Comparison of ENCODE assay signal across 24 cellular contexts in the genomic region with DNA sequence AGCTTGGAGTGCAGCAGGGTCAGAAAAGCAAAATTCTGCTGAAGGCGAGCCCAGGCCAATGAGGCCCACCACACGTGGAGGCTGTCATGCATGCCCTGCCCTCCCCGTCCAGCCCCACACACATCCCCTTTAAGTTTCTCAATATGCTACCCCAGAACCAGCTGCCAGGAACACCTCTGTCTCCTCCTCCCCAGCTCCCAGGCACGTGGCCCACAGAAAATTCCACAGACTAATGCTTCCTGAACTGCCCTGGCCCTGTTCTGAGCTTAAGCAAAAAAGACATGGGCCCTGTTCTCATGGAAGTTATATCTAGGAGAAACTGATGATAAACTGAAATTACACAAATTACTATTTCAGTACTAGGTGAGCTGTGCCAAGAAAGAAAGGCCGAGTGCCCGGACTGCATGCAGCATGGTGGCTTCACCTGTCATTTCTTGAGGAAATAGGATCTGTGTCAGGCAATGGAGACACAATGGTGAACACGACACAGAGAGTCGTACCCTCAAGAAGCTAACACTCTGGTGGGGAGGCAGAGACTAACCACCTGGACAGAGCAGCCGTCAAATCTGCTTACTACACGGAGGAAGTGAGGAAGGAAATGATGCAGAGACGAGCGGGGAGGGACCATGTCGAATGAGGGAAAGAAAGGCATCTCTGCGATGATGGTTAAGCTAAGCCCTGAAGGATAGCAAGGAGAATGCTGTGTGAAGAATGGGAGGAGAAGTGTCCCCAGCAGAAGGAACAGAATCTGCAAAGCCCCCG. TPM values are rescaled to one million over a fixed set of nuclear protein-coding genes. Genes with fewer than 3 reads are reported as not detected.
DNase-seq lines count a peak whose midpoint lies in the region; ATAC-seq and TF ChIP-seq lines count a peak whose summit lies in the region.
"Had no signal": no experiment of that assay in that cellular context is flagged by ENCODE, and none has a peak within 500 bp of the region (broad histone marks: within the 10 kb centered on the region; RNA-seq: fewer than 3 reads in every experiment).

No MANE protein-coding gene starts in this region.

- peak overlapping the region in 2 of 3 experiments; percentile 23 to 43 for H3K27ac Mint-ChIP-seq in nephron
- H3K27ac Mint-ChIP-seq: activated naive CD4-positive, alpha-beta T cell treated with anti-CD3 and anti-CD28 coated beads, Interleukin-2, amount 10 ng/mL, durations not matched to agents 7 days and 5 days had no signal

- H3K27me3 Mint-ChIP-seq in nephron (ENCODE audit: low read depth), result peaks cover 11% of the 10 kb centered on the region

- TF ChIP-seq POLR2A in breast epithelium (IDR thresholded peaks at IDR 0.05), result no peak
- TF ChIP-seq POLR2A in esophagus muscularis mucosa (IDR thresholded peaks at IDR 0.05; ENCODE audit: low read depth), result no peak
- TF ChIP-seq POLR2A in upper lobe of left lung (IDR thresholded peaks at IDR 0.05), result no peak
- no peak for TF ChIP-seq POLR2A in spleen (IDR thresholded peaks at IDR 0.05)

- H3K4me1 Mint-ChIP-seq in nephron, result peaks cover 18% of the 10 kb centered on the region

- peaks cover 13% of the 10 kb centered on the region for H3K36me3 Mint-ChIP-seq in nephron (ENCODE audit: low read depth)
- H3K36me3 Mint-ChIP-seq: activated naive CD4-positive, alpha-beta T cell treated with anti-CD3 and anti-CD28 coated beads, Interleukin-2, amount 10 ng/mL, durations not matched to agents 7 days and 5 days; CD14-positive monocyte; natural killer cell treated with Interleukin-12 subunit alpha and Interleukin-12 subunit beta and Interleukin-15 and Interleukin-18, amount 100 ng/mL, for 72 hours had no signal

- H3K36me3 ChIP-seq in breast epithelium (no peaks in the 10 kb centered on the region), mammary epithelial cell (ENCODE audit: insufficient read depth, low read length) (no peaks in the 10 kb centered on the region), esophagus muscularis mucosa (peaks cover 0 to 43% (median 8%) of the 10 kb centered on the region in 4 donors), upper lobe of left lung (peaks cover 0 to 25% (median 4%) of the 10 kb centered on the region in 4 donors), spleen (peaks cover 0 to 5% (median 0%) of the 10 kb centered on the region in 6 donors)

- DNase-seq in breast epithelium (ENCODE audit: low spot score in 2 of 2) (no peak), mammary epithelial cell (no peak), esophagus muscularis mucosa (ENCODE audit: extremely low spot score) (peak; percentile 86), upper lobe of left lung (no peak), spleen (no peak)
- DNase-seq: activated CD4-positive, alpha-beta T cell treated with anti-CD3 and anti-CD28 coated beads, Interleukin-2, amount 50 U/mL, for 1 hour; activated naive CD4-positive, alpha-beta T cell treated with anti-CD3 and anti-CD28 coated beads, Interleukin-2, amount 10 ng/mL, durations not matched to agents 7 days and 5 days; activated T-cell treated with anti-CD3 and anti-CD28 coated beads for 4 hours; DMS 273 treated with DMSO at 0.1 percent for 48 hours; GF-D8; HFFc6; Karpas-422; NCI-H1105 treated with DMSO at 0.1 percent for 48 hours; NCI-H748 treated with DMSO at 0.1 percent for 48 hours; PC-9 had no signal

- H3K4me3 ChIP-seq in breast epithelium (no peak overlapping the region), mammary epithelial cell (replicated peaks in 1 of 3; ENCODE audit: insufficient read depth in 1 of 3, low read depth in 2 of 3, low read length in 3 of 3) (no peak overlapping the region), esophagus muscularis mucosa (no peak overlapping the region), upper lobe of left lung (no peak overlapping the region), spleen (no peak overlapping the region)
- H3K4me3 ChIP-seq: A549, coronary artery, PC-9, tibial nerve had no signal

- TF ChIP-seq EP300 in esophagus muscularis mucosa (IDR thresholded peaks at IDR 0.05) (no peak), upper lobe of left lung (IDR thresholded peaks at IDR 0.05) (no peak)

- CTCF ChIA-PET in mammary epithelial cell (lab: Charles Lee; ENCODE audit: low non-redundant PET), result interaction anchor here (0.7 kb wide), 1 partner anchor 127 kb away, joined by 4 read pairs; no protein-coding TSS in a partner anchor

- BruUV-seq in mammary epithelial cell (replicated peaks; lab: Mats Ljungman, UMichigan), result no TSS peak

- H3K27ac ChIP-seq in breast epithelium, result peak overlapping the region; percentile 2 to 53
- H3K27ac ChIP-seq in mammary epithelial cell (ENCODE audit: insufficient read depth, low read depth, low read length), result no peak overlapping the region
- H3K27ac ChIP-seq in esophagus muscularis mucosa (replicated peaks in 1 of 4), result peak overlapping the region in 3 of 4 donors; percentile 21 to 54 (median 24)
- H3K27ac ChIP-seq in upper lobe of left lung, result peak overlapping the region; percentile 8 to 67 (median 50)
- H3K27ac ChIP-seq in spleen, result no peak overlapping the region
- H3K27ac ChIP-seq: A549, PC-9 had no signal

- H3K9ac ChIP-seq in mammary epithelial cell (ENCODE audit: insufficient read depth, low read length), result no peak overlapping the region

- peak overlapping the region in 2 of 3 experiments; percentile 10 to 27 for H3K4me3 Mint-ChIP-seq in nephron
- H3K4me3 Mint-ChIP-seq: activated naive CD4-positive, alpha-beta T cell treated with anti-CD3 and anti-CD28 coated beads, Interleukin-2, amount 10 ng/mL, durations not matched to agents 7 days and 5 days; CD14-positive monocyte; HFFc6; natural killer cell treated with Interleukin-12 subunit alpha and Interleukin-12 subunit beta and Interleukin-15 and Interleukin-18, amount 100 ng/mL, for 72 hours had no signal

- 77% methylated on average over 15 of the region's 15 CpGs for WGBS in mammary epithelial cell (ENCODE audit: low coverage, missing lambda C conversion rate)
- 76% methylated on average over 15 of the region's 15 CpGs for WGBS in esophagus muscularis mucosa
- WGBS in upper lobe of left lung, 2 donors, result 59 to 64% methylated on average over 13 to 15 of the region's 15 CpGs
- WGBS in spleen, 5 donors, result 52 to 54% (median 53%) methylated on average over 14 to 15 of the region's 15 CpGs

- no peaks in the 10 kb centered on the region for H3K9me3 Mint-ChIP-seq in nephron
- H3K9me3 Mint-ChIP-seq: activated naive CD4-positive, alpha-beta T cell treated with anti-CD3 and anti-CD28 coated beads, Interleukin-2, amount 10 ng/mL, durations not matched to agents 7 days and 5 days; HFFc6; natural killer cell treated with Interleukin-12 subunit alpha and Interleukin-12 subunit beta and Interleukin-15 and Interleukin-18, amount 100 ng/mL, for 72 hours had no signal

- no peaks in the 10 kb centered on the region for H3K79me2 ChIP-seq in mammary epithelial cell (ENCODE audit: insufficient read depth, low read length)

- H3K4me2 ChIP-seq in mammary epithelial cell (ENCODE audit: insufficient read depth, low read depth, low read length), result no peak overlapping the region
- H3K4me2 ChIP-seq: A549, PC-9 had no signal

- H3K27me3 ChIP-seq in breast epithelium, result peaks cover 0 to 3% of the 10 kb centered on the region in 2 donors
- peaks cover 3% of the 10 kb centered on the region for H3K27me3 ChIP-seq in mammary epithelial cell (ENCODE audit: insufficient read depth, low read length)
- no peaks in the 10 kb centered on the region for H3K27me3 ChIP-seq in esophagus muscularis mucosa
- H3K27me3 ChIP-seq in upper lobe of left lung, result no peaks in the 10 kb centered on the region
- H3K27me3 ChIP-seq in spleen (replicated peaks in 1 of 7), result no peaks in the 10 kb centered on the region
- H3K27me3 ChIP-seq: tibial nerve had no signal

- H3K4me1 ChIP-seq in breast epithelium (no peaks in the 10 kb centered on the region), mammary epithelial cell (ENCODE audit: insufficient read depth, low read length) (no peaks in the 10 kb centered on the region), esophagus muscularis mucosa (peaks cover 27 to 46% (median 41%) of the 10 kb centered on the region in 4 donors), upper lobe of left lung (peaks cover 29 to 32% (median 31%) of the 10 kb centered on the region in 4 donors), spleen (peaks cover 3 to 39% (median 17%) of the 10 kb centered on the region in 6 donors)

- no peak for TF ChIP-seq CTCF in breast epithelium (IDR thresholded peaks at IDR 0.05)
- no peak for TF ChIP-seq CTCF in mammary epithelial cell (conservative IDR thresholded peaks at IDR 0.05 in 1 of 2, IDR thresholded peaks at IDR 0.05 in 1 of 2; ENCODE audit: extremely low read depth in 1 of 2, insufficient read depth in 1 of 2, low read depth in 1 of 2, low read length in 2 of 2)
- no peak for TF ChIP-seq CTCF in esophagus muscularis mucosa (IDR thresholded peaks at IDR 0.05)
- TF ChIP-seq CTCF in nephron (IDR thresholded peaks at IDR 0.05; ENCODE audit: unreplicated experiment in 3 of 3), result no peak
- no peak for TF ChIP-seq CTCF in upper lobe of left lung (IDR thresholded peaks at IDR 0.05)
- no peak for TF ChIP-seq CTCF in spleen (IDR thresholded peaks at IDR 0.05 in 8 of 11, conservative IDR thresholded peaks at IDR 0.05 in 3 of 11)

- in situ Hi-C loops in mammary epithelial cell (cut with MboI; ENCODE audit: low sequenced_read_pairs in 2 of 2), result loop anchor here (5.0 to 10.0 kb wide), 2 partner anchors 140 to 143 kb away; no protein-coding TSS in a partner anchor

- no peak for ATAC-seq in upper lobe of left lung (ENCODE audit: low FRiP score in 2 of 2)
- no peak for ATAC-seq in GM18502 (IDR thresholded peaks at IDR 0.05; ENCODE audit: poor library complexity, unreplicated experiment)
- ATAC-seq in HG03095 (IDR thresholded peaks at IDR 0.05; ENCODE audit: unreplicated experiment), result no peak
- ATAC-seq: A549; natural killer cell treated with Interleukin-12 subunit alpha and Interleukin-12 subunit beta and Interleukin-15 and Interleukin-18, amount 100 ng/mL, for 72 hours; SK-N-SH treated with all-trans-retinoic acid at 6 μM for 48 hours had no signal

- H4K20me1 ChIP-seq in mammary epithelial cell (ENCODE audit: insufficient read depth, low read length), result no peaks in the 10 kb centered on the region

- H3K9me3 ChIP-seq in breast epithelium (no peaks in the 10 kb centered on the region), mammary epithelial cell (replicated peaks; ENCODE audit: insufficient read depth, low read length) (no peaks in the 10 kb centered on the region), esophagus muscularis mucosa (no peaks in the 10 kb centered on the region), upper lobe of left lung (no peaks in the 10 kb centered on the region), spleen (no peaks in the 10 kb centered on the region)
- H3K9me3 ChIP-seq: A549, tibial nerve had no signal

- intact Hi-C loops in breast epithelium (cut with DNase I; ENCODE audit: low total_unique reads), result no loop called here
- intact Hi-C loops in mammary epithelial cell (cut with micrococcal nuclease), result no loop called here
- intact Hi-C loops in esophagus muscularis mucosa (cut with DNase I), result no loop called here
- intact Hi-C loops in spleen (cut with DNase I; ENCODE audit: low total_unique reads), result no loop called here

- dilution Hi-C loops in mammary epithelial cell (cut with HindIII; ENCODE audit: low sequenced_read_pairs), result no loop called here

- H2AFZ ChIP-seq in mammary epithelial cell (ENCODE audit: low read depth, low read length), result no peak overlapping the region
- H2AFZ ChIP-seq: PC-9 had no signal

RNA-seq across cellular contexts. Expression of a gene that starts 44.5 kb away (rescaled TPM):
- 10 to 100 TPM; 20.3 to 55.6 (median 33.1) TPM for total RNA-seq in breast epithelium
- total RNA-seq in mammary epithelial cell, result under 1 TPM; 0.50 to 0.56 TPM
- polyA plus RNA-seq in mammary epithelial cell, result 0.16 TPM
- polyA minus RNA-seq in mammary epithelial cell, result not detected
- 10 to 100 TPM; 24.5 to 40.3 (median 31.3) TPM for total RNA-seq in esophagus muscularis mucosa
- total RNA-seq in upper lobe of left lung, result 100 to 1,000 TPM in 3 of 6 donors, 10 to 100 TPM in 3; 57.0 to 108 (median 96.6) TPM
- 10 to 100 TPM; 12.8 to 27.5 (median 18.7) TPM for total RNA-seq in spleen
- polyA plus RNA-seq in spleen, result 1 to 10 TPM; 1.9 to 5.0 (median 2.9) TPM

Comparison
In these comparisons a context has a peak if more than half of its experiments do, and no peak if none do; other contexts are left out.
1. H3K27ac ChIP-seq: peak in breast epithelium (2 of 2), esophagus muscularis mucosa (3 of 4) and upper lobe of left lung (4 of 4); none in mammary epithelial cell (single experiment) and spleen (0 of 8).
2. RNA of a gene that starts 44.5 kb away (total RNA-seq): 57.0 to 108 TPM in upper lobe of left lung, 24.5 to 40.3 TPM in esophagus muscularis mucosa, 20.3 to 55.6 TPM in breast epithelium and 12.8 to 27.5 TPM in spleen; 0.50 to 0.56 TPM in mammary epithelial cell; every median in the first group is over 4 times any median in the second.